In the genomic region with DNA sequence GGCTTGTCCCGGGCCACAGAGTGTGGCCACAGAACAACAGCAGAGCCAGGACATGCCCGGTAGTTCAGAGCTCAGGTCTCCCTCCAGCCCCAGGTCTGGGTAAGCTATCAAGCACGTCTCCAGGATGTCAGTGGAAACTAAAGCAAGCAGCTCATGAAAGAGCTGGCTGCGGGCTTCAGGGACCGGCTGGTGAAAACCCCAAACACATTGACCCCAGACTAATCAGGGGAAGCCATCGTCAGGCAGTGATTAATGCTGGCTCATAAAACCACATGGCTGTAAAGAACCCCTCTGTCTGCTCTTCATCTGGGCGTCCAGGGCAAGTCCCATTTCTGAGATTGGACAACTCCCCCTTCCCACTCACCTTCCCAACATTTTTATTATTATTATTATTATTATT, we compare ENCODE assay signal across 24 cellular contexts. TPM values are rescaled to one million over a fixed set of nuclear protein-coding genes. Genes with fewer than 3 reads are reported as not detected.
DNase-seq lines count a peak whose midpoint lies in the region; ATAC-seq and TF ChIP-seq lines count a peak whose summit lies in the region.
"Had no signal": no experiment of that assay in that cellular context is flagged by ENCODE, and none has a peak within 500 bp of the region (broad histone marks: within the 10 kb centered on the region; RNA-seq: fewer than 3 reads in every experiment).

No MANE protein-coding gene starts in this region.

- H3K36me3 ChIP-seq in ACC112 (ENCODE audit: insufficient read depth, low read length): peaks cover 21% of the 10 kb centered on the region
- H3K36me3 ChIP-seq: neural progenitor cell had no signal

- H3K27ac Mint-ChIP-seq in HFFc6: peak overlapping the region; percentile 70
- H3K27ac Mint-ChIP-seq in chondrocyte (ENCODE audit: unreplicated experiment): peak overlapping the region; percentile 73
- H3K27ac Mint-ChIP-seq in mesothelial cell of epicardium: peak overlapping the region; percentile 58
- no peak overlapping the region for H3K27ac Mint-ChIP-seq in activated naive CD4-positive, alpha-beta T cell treated with anti-CD3 and anti-CD28 coated beads, Interleukin-2, amount 50 U/mL, for 72 hours
- H3K27ac Mint-ChIP-seq: CD8-positive, alpha-beta T cell; type B pancreatic cell had no signal

- H3K27me3 Mint-ChIP-seq in HFFc6 (ENCODE audit: insufficient read depth) (peaks cover 11% of the 10 kb centered on the region), chondrocyte (ENCODE audit: low read depth) (no peaks in the 10 kb centered on the region), mesothelial cell of epicardium (ENCODE audit: low read depth) (no peaks in the 10 kb centered on the region)

- no peak for TF ChIP-seq CTCF in HFFc6 (IDR thresholded peaks at IDR 0.05)
- no peak for TF ChIP-seq CTCF in chondrocyte (IDR thresholded peaks at IDR 0.05)
- TF ChIP-seq CTCF in mesothelial cell of epicardium (IDR thresholded peaks at IDR 0.05; ENCODE audit: unreplicated experiment): no peak

- H3K4me1 Mint-ChIP-seq in HFFc6 (ENCODE audit: low read depth) (peaks cover 50% of the 10 kb centered on the region), chondrocyte (ENCODE audit: low read depth) (peaks cover 73% of the 10 kb centered on the region), mesothelial cell of epicardium (peaks cover 23% of the 10 kb centered on the region)

- H2AFZ ChIP-seq in ACC112 (ENCODE audit: low read length, unreplicated experiment): no peak overlapping the region
- H2AFZ ChIP-seq: neural progenitor cell had no signal

- no peak overlapping the region for H3K4me3 ChIP-seq in ACC112 (ENCODE audit: low read depth, low read length)
- H3K4me3 ChIP-seq: neural progenitor cell, SJCRH30 had no signal

- DNase-seq in HFFc6 (peak; percentile 65), chondrocyte (ENCODE audit: low spot score) (no peak), mesothelial cell of epicardium (ENCODE audit: low spot score in 2 of 2, unreplicated experiment in 2 of 2) (no peak)
- DNase-seq in activated naive CD4-positive, alpha-beta T cell treated with anti-CD3 and anti-CD28 coated beads, Interleukin-2, amount 50 U/mL, for 72 hours (ENCODE audit: low spot score in 2 of 2): no peak
- DNase-seq: activated CD4-positive, alpha-beta T cell treated with anti-CD3 and anti-CD28 coated beads for 1 hour; CD8-positive, alpha-beta T cell; central memory CD4-positive, alpha-beta T cell; DND-41; effector CD4-positive, alpha-beta T cell; kidney glomerular epithelial cell; midbrain; NCI-H1417 treated with DMSO at 0.1 percent for 48 hours; NCI-H2171; NCI-H69; OCI-M1; SJCRH30; stimulated activated naive CD8-positive, alpha-beta T cell treated with anti-CD3 and anti-CD28 coated beads, Interleukin-15, Interleukin-2, amounts not matched to agents 100 U/mL and 50 U/mL, for 24 hours; T-helper 2 cell had no signal

- H3K9me3 Mint-ChIP-seq in HFFc6: no peaks in the 10 kb centered on the region
- H3K9me3 Mint-ChIP-seq in chondrocyte (ENCODE audit: low read depth): no peaks in the 10 kb centered on the region
- no peaks in the 10 kb centered on the region for H3K9me3 Mint-ChIP-seq in mesothelial cell of epicardium
- no peaks in the 10 kb centered on the region for H3K9me3 Mint-ChIP-seq in activated naive CD4-positive, alpha-beta T cell treated with anti-CD3 and anti-CD28 coated beads, Interleukin-2, amount 50 U/mL, for 72 hours
- H3K9me3 Mint-ChIP-seq: CD8-positive, alpha-beta T cell; neural progenitor cell; type B pancreatic cell had no signal

- H3K4me3 Mint-ChIP-seq in HFFc6 (peak overlapping the region; percentile 49), chondrocyte (ENCODE audit: unreplicated experiment) (no peak overlapping the region), mesothelial cell of epicardium (no peak overlapping the region)
- H3K4me3 Mint-ChIP-seq: CD8-positive, alpha-beta T cell; neural progenitor cell; type B pancreatic cell had no signal

- H3K36me3 Mint-ChIP-seq in HFFc6 (ENCODE audit: low read depth) (peaks cover 32% of the 10 kb centered on the region), chondrocyte (ENCODE audit: low read depth) (peaks cover 72% of the 10 kb centered on the region), mesothelial cell of epicardium (peaks cover 16% of the 10 kb centered on the region)
- H3K36me3 Mint-ChIP-seq in activated naive CD4-positive, alpha-beta T cell treated with anti-CD3 and anti-CD28 coated beads, Interleukin-2, amount 50 U/mL, for 72 hours: no peaks in the 10 kb centered on the region
- H3K36me3 Mint-ChIP-seq: CD8-positive, alpha-beta T cell had no signal

- ATAC-seq in GM21367 (IDR thresholded peaks at IDR 0.05; ENCODE audit: unreplicated experiment): no peak
- no peak for ATAC-seq in activated naive CD4-positive, alpha-beta T cell treated with anti-CD3 and anti-CD28 coated beads, Interleukin-2, amount 50 U/mL, for 72 hours
- no peak for ATAC-seq in HG03342 (IDR thresholded peaks at IDR 0.05; ENCODE audit: unreplicated experiment)
- no peak for ATAC-seq in HG02884 (IDR thresholded peaks at IDR 0.05; ENCODE audit: unreplicated experiment)
- ATAC-seq: CD8-positive, alpha-beta T cell; stimulated activated naive CD8-positive, alpha-beta T cell treated with anti-CD3 and anti-CD28 coated beads, Interleukin-15, Interleukin-2, amounts not matched to agents 100 U/mL and 50 U/mL, for 24 hours had no signal

- no peaks in the 10 kb centered on the region for H3K27me3 ChIP-seq in ACC112 (ENCODE audit: insufficient read depth, low read length)
- H3K27me3 ChIP-seq: neural progenitor cell, SJCRH30 had no signal

- no peaks in the 10 kb centered on the region for H3K79me2 ChIP-seq in ACC112 (ENCODE audit: control insufficient read depth, insufficient read depth, low read length, unreplicated experiment)

- H3K27ac ChIP-seq in ACC112 (ENCODE audit: low read depth, low read length): peak overlapping the region; percentile 89
- H3K27ac ChIP-seq: neural progenitor cell, SJCRH30 had no signal

- H3K4me1 ChIP-seq in ACC112 (ENCODE audit: control insufficient read depth, insufficient read depth, low read length, unreplicated experiment): peaks cover 12% of the 10 kb centered on the region
- H3K4me1 ChIP-seq: neural progenitor cell, SJCRH30 had no signal

RNA-seq across cellular contexts. Expression of a gene that starts 37.8 kb away (rescaled TPM):
- 10 to 100 TPM; 20.1 to 50.6 (median 23.3) TPM for total RNA-seq in HFFc6 (2021; fragmentation: NEBNext Ultra II Directional; extraction: Animal tissue kit (Norgen Biotek cat#: 25700))
- 260 to 268 TPM (median 263 TPM) in 3 replicates for total RNA-seq in chondrocyte
- 20.8 to 24.2 TPM (median 22.4 TPM) in 3 replicates for total RNA-seq in mesothelial cell of epicardium
- total RNA-seq in activated naive CD4-positive, alpha-beta T cell treated with anti-CD3 and anti-CD28 coated beads, Interleukin-2, amount 50 U/mL, for 72 hours: 1 to 10 TPM; 1.3 to 2.5 TPM

Comparison
In these comparisons a context has a peak if more than half of its experiments do, and no peak if none do; other contexts are left out.
1. H3K27ac Mint-ChIP-seq: peak in HFFc6 (single experiment), chondrocyte (single experiment) and mesothelial cell of epicardium (single experiment); none in activated naive CD4-positive, alpha-beta T cell treated with anti-CD3 and anti-CD28 coated beads, Interleukin-2, amount 50 U/mL, for 72 hours (0 of 2).